9 cellular contexts compared by ENCODE assay signal in genomic region chr12:1069846-1070245, GRCh38.
"Had no signal": no experiment of that assay in that cellular context is flagged by ENCODE, and none has a peak within 500 bp of the region (broad histone marks: within the 10 kb centered on the region; RNA-seq: fewer than 3 reads in every experiment).

No MANE protein-coding gene starts in this region.

- DNase-seq: GM23248, GOT3, H7, IMR-90, KG1 had no signal

- ATAC-seq: HCT116, K562 had no signal

- FAIRE-seq: K562 had no signal

- H3K9me3 ChIP-seq: HAP-1 had no signal

- H3K27ac ChIP-seq: GM23248, HL-60 had no signal

- H3K4me3 ChIP-seq: GM23248, HAP-1, K562 had no signal

- H3K36me3 ChIP-seq: HAP-1 had no signal
